In the genomic region with DNA sequence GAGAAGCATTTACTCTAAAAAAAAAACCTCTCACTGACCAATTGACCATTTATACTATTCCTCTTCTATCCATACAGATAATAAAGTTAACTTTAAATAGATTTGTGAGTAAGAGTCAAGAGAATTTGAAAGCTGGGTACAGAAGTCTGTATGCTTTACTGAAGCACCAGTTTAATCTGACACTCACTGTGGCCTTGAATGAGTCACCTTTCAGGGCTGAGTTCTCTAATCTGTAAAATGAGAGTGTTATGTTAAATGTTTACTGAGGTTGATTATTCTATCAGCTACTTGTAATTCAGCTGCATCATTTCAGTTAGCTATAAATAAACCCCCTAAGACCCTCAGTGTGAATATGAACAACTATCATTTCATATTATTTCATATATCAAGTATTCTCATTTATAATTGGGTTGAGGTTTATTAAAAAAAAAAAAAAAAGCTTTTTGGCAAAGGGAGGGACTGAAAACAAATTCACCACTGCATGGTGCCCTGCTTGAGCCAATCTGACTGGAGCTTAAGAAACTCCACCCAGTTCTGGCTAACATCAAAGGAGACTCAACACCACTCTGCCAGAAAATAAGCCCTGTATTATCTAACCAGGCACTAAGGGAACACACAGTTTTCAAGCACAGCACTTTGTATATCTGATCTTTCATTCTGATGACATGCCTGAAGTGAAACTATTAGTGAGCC, we compare ENCODE assay signal across 1 cellular context.
TF ChIP-seq lines count a peak whose summit lies in the region.

No MANE protein-coding gene starts in this region.

TF ChIP-seq in HepG2, 621 proteins besides CTCF, POLR2A, EP300 and RAD21 (continued from another document):
- TF ChIP-seq RARA (CRISPR knock-in tag; IDR thresholded peaks at IDR 0.05) (peak; percentile 13; the same call in 1 of the 2 replicates), RFXAP (CRISPR knock-in tag; IDR thresholded peaks at IDR 0.05; ENCODE audit: borderline replicate concordance) (no peak), HES4 (CRISPR knock-in tag; IDR thresholded peaks at IDR 0.05; ENCODE audit: borderline replicate concordance) (no peak), TCF7 (IDR thresholded peaks at IDR 0.05; ENCODE audit: low read depth) (peak; percentile 62), GATAD2A (CRISPR knock-in tag; IDR thresholded peaks at IDR 0.05) (peak; percentile 55), CEBPG (CRISPR knock-in tag; IDR thresholded peaks at IDR 0.05) (0 out of 2 replicates have a peak, but pooled peaks have one; percentile 17), ISL2 (CRISPR knock-in tag; IDR thresholded peaks at IDR 0.05) (0 out of 2 replicates have a peak, but pooled peaks have one; percentile 22), MIXL1 (CRISPR knock-in tag; IDR thresholded peaks at IDR 0.05) (0 out of 2 replicates have a peak, but pooled peaks have one; percentile 9), MEIS1 (CRISPR knock-in tag; IDR thresholded peaks at IDR 0.05; ENCODE audit: borderline replicate concordance) (0 out of 2 replicates have a peak, but pooled peaks have one; percentile 21)
- TF ChIP-seq, protein P1, sequence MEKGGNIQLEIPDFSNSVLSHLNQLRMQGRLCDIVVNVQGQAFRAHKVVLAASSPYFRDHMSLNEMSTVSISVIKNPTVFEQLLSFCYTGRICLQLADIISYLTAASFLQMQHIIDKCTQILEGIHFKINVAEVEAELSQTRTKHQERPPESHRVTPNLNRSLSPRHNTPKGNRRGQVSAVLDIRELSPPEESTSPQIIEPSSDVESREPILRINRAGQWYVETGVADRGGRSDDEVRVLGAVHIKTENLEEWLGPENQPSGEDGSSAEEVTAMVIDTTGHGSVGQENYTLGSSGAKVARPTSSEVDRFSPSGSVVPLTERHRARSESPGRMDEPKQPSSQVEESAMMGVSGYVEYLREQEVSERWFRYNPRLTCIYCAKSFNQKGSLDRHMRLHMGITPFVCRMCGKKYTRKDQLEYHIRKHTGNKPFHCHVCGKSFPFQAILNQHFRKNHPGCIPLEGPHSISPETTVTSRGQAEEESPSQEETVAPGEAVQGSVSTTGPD (CRISPR knock-in tag; IDR thresholded peaks at IDR 0.05): peak; percentile 83
- TF ChIP-seq, protein P2, sequence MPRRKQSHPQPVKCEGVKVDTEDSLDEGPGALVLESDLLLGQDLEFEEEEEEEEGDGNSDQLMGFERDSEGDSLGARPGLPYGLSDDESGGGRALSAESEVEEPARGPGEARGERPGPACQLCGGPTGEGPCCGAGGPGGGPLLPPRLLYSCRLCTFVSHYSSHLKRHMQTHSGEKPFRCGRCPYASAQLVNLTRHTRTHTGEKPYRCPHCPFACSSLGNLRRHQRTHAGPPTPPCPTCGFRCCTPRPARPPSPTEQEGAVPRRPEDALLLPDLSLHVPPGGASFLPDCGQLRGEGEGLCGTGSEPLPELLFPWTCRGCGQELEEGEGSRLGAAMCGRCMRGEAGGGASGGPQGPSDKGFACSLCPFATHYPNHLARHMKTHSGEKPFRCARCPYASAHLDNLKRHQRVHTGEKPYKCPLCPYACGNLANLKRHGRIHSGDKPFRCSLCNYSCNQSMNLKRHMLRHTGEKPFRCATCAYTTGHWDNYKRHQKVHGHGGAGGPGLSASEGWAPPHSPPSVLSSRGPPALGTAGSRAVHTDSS (CRISPR knock-in tag; conservative IDR thresholded peaks at IDR 0.05): no peak
